In genomic region chr14:102931580-102932285, GRCh38 we compare ENCODE assay signal across 1 cellular context.
TF ChIP-seq lines count a peak whose summit lies in the region.

No MANE protein-coding gene starts in this region.

TF ChIP-seq in GM12878, 131 proteins besides CTCF, POLR2A, EP300 and RAD21 (continued from another document):
- TF ChIP-seq ZBTB40 (IDR thresholded peaks at IDR 0.05; ENCODE audit: borderline replicate concordance), result no peak
- no peak for TF ChIP-seq TAF1 (IDR thresholded peaks at IDR 0.05; ENCODE audit: borderline replicate concordance, low read depth, low read length)
- TF ChIP-seq TARDBP (IDR thresholded peaks at IDR 0.05; ENCODE audit: borderline replicate concordance), result no peak
- no peak for TF ChIP-seq ZNF622 (IDR thresholded peaks at IDR 0.05)
- TF ChIP-seq CHD1 (IDR thresholded peaks at IDR 0.05; ENCODE audit: low read depth, low read length), result no peak
- TF ChIP-seq E4F1 (IDR thresholded peaks at IDR 0.05; ENCODE audit: borderline replicate concordance, partially characterized antibody), result no peak
- TF ChIP-seq FOXK2 (IDR thresholded peaks at IDR 0.05), result no peak
